ENCODE assay signal across 25 cellular contexts in genomic region chr18:48809365-48809764, GRCh38.
"Had no signal": no experiment of that assay in that cellular context is flagged by ENCODE, and none has a peak within 500 bp of the region (broad histone marks: within the 10 kb centered on the region; RNA-seq: fewer than 3 reads in every experiment).

No MANE protein-coding gene starts in this region.

- DNase-seq: effector CD4-positive, alpha-beta T cell; endodermal cell; erythroblast; foreskin melanocyte; head of caudate nucleus; kidney; left cardiac atrium; left ventricle myocardium superior; mesendoderm; naive thymus-derived CD4-positive, alpha-beta T cell; nephron progenitor cell; psoas muscle; retina; stimulated activated CD4-positive, alpha-beta T cell treated with anti-CD3 and anti-CD28 coated beads, Interleukin-2, amount 100 ng/mL, for 24 hours; stimulated activated CD4-positive, alpha-beta T cell treated with anti-CD3 and anti-CD28 coated beads, Interleukin-4, amount 100 ng/mL, for 4 hours; stimulated activated naive B cell treated with anti-CD40 and anti-IgM and Interleukin-4, amounts not matched to agents 10 μg/mL and 1 μg/mL and 100 μg/mL, for 72 hours; stimulated activated naive CD8-positive, alpha-beta T cell treated with anti-CD3 and anti-CD28 coated beads, Interleukin-15, amount 100 ng/mL, for 72 hours; substantia nigra; upper lobe of left lung; uterus had no signal

- H3K27ac Mint-ChIP-seq: endodermal cell; naive thymus-derived CD4-positive, alpha-beta T cell; nephron progenitor cell; stimulated activated naive B cell treated with anti-CD40 and anti-IgM and Interleukin-4, amounts not matched to agents 10 μg/mL and 1 μg/mL and 100 μg/mL, for 72 hours; stimulated activated naive CD8-positive, alpha-beta T cell treated with anti-CD3 and anti-CD28 coated beads, Interleukin-15, amount 100 ng/mL, for 72 hours had no signal

- H3K27me3 ChIP-seq: hepatocyte, upper lobe of left lung, uterus had no signal

- H3K4me1 ChIP-seq: psoas muscle, uterus had no signal

- FAIRE-seq: endothelial cell of umbilical vein had no signal

- ATAC-seq: left cardiac atrium; left ventricle myocardium superior; naive thymus-derived CD4-positive, alpha-beta T cell; psoas muscle; sciatic nerve; stimulated activated naive B cell treated with anti-CD40 and anti-IgM and Interleukin-4, amounts not matched to agents 10 μg/mL and 1 μg/mL and 100 μg/mL, for 72 hours; stimulated activated naive CD8-positive, alpha-beta T cell treated with anti-CD3 and anti-CD28 coated beads, Interleukin-15, amount 100 ng/mL, for 72 hours had no signal

- H3K36me3 ChIP-seq: uterus had no signal

- H3K4me3 ChIP-seq: coronary artery, hepatocyte, lung, psoas muscle, upper lobe of left lung, uterus had no signal

- H3K27ac ChIP-seq: hepatocyte, psoas muscle, upper lobe of left lung, uterus had no signal

- H3K9me3 Mint-ChIP-seq: endodermal cell; naive thymus-derived CD4-positive, alpha-beta T cell; nephron progenitor cell; stimulated activated naive B cell treated with anti-CD40 and anti-IgM and Interleukin-4, amounts not matched to agents 10 μg/mL and 1 μg/mL and 100 μg/mL, for 72 hours; stimulated activated naive CD8-positive, alpha-beta T cell treated with anti-CD3 and anti-CD28 coated beads, Interleukin-15, amount 100 ng/mL, for 72 hours had no signal

- H3K9me3 ChIP-seq: psoas muscle, upper lobe of left lung, uterus had no signal

- H3K4me3 Mint-ChIP-seq: endodermal cell; naive thymus-derived CD4-positive, alpha-beta T cell; nephron progenitor cell; stimulated activated naive B cell treated with anti-CD40 and anti-IgM and Interleukin-4, amounts not matched to agents 10 μg/mL and 1 μg/mL and 100 μg/mL, for 72 hours; stimulated activated naive CD8-positive, alpha-beta T cell treated with anti-CD3 and anti-CD28 coated beads, Interleukin-15, amount 100 ng/mL, for 72 hours had no signal

- H3K27me3 Mint-ChIP-seq: stimulated activated naive B cell treated with anti-CD40 and anti-IgM and Interleukin-4, amounts not matched to agents 10 μg/mL and 1 μg/mL and 100 μg/mL, for 72 hours; stimulated activated naive CD8-positive, alpha-beta T cell treated with anti-CD3 and anti-CD28 coated beads, Interleukin-15, amount 100 ng/mL, for 72 hours had no signal
